In the genomic region with DNA sequence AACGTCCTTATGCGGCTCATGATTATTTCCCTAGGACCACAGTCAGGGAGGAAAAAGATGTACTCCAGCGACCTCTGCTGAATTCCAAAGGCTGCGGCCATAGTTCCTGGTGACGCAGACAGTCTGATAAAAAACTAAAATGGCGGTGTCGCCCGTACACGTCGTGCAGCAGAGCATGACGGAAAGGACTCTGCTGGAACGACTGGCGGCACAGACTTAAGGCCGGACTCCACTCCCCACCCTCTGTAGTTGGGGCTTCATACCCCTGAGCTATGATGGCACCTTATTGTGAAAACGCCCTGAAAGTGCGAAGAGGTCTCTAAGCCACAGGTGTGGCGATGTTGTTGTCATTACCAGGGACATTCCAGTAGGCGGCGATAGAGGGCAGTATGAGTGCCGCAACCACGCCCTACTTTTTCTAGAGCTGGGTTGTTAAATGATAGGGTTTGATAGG, we compare ENCODE assay signal across 8 cellular contexts.
A peak's percentile ranks its signal among the peaks of the same experiment; 100 is the strongest.
DNase-seq lines count a peak whose midpoint lies in the region; ATAC-seq and TF ChIP-seq lines count a peak whose summit lies in the region.

No MANE protein-coding gene starts in this region.

- no peaks in the 10 kb centered on the region for H3K4me1 Mint-ChIP-seq in nephron progenitor cell

- H3K36me3 ChIP-seq in subcutaneous abdominal adipose tissue (ENCODE audit: control insufficient read depth in 5 of 5, insufficient read depth in 5 of 5, low read length in 5 of 5) = no peaks in the 10 kb centered on the region

- ATAC-seq in HG02885 (IDR thresholded peaks at IDR 0.05; ENCODE audit: poor library complexity, unreplicated experiment) = peak; percentile 68

- peak; percentile 60 for DNase-seq in NCI-H82 (lab: John Stamatoyannopoulos, UW)
- no peak for DNase-seq in NCI-H82 treated with DMSO at 0.1 percent for 48 hours (lab: John Stamatoyannopoulos, UW; ENCODE audit: unreplicated experiment)
- peak; percentile 55 for DNase-seq in NOMO-1 treated with dmso at 0.1 percent for 144 hours (lab: John Stamatoyannopoulos, UW; ENCODE audit: unreplicated experiment)
- peak; percentile 68 to 72 for DNase-seq in activated T-cell treated with anti-CD3 and anti-CD28 coated beads, Interleukin-2, amount 50 U/mL, for 48 hours
- peak; percentile 78 for DNase-seq in fibroblast of mammary gland (ENCODE audit: low read depth)
- peak; percentile 49 for DNase-seq in nephron progenitor cell

- H3K27ac ChIP-seq in subcutaneous abdominal adipose tissue (ENCODE audit: low read depth, low read length) = no peak overlapping the region

- peak; percentile 64 for TF ChIP-seq CTCF in fibroblast of mammary gland (conservative IDR thresholded peaks at IDR 0.05; ENCODE audit: control insufficient read depth, insufficient read depth, low read depth, low read length)
- TF ChIP-seq CTCF in nephron progenitor cell (IDR thresholded peaks at IDR 0.05) = peak; percentile 66

- H3K27me3 ChIP-seq in subcutaneous abdominal adipose tissue (ENCODE audit: control insufficient read depth in 5 of 5, insufficient read depth in 4 of 5, low read length in 5 of 5) = no peaks in the 10 kb centered on the region

- no peaks in the 10 kb centered on the region for H3K27me3 Mint-ChIP-seq in nephron progenitor cell (ENCODE audit: low read depth, poor library complexity)

- H3K4me3 ChIP-seq in fibroblast of mammary gland (ENCODE audit: control insufficient read depth, low read depth, low read length) = peak overlapping the region; percentile 68
- peak overlapping the region; percentile 58 to 96 (median 75) for H3K4me3 ChIP-seq in subcutaneous abdominal adipose tissue (ENCODE audit: low read depth in 1 of 5, low read length in 5 of 5)

- H3K27ac Mint-ChIP-seq in nephron progenitor cell = no peak overlapping the region

- H3K9ac ChIP-seq in subcutaneous abdominal adipose tissue (ENCODE audit: low read length in 5 of 5) = peak overlapping the region in 1 of 5 donors; percentile 62

- peak overlapping the region; percentile 93 for H3K4me3 Mint-ChIP-seq in nephron progenitor cell

- peaks cover 0 to 4% (median 0%) of the 10 kb centered on the region in 5 donors for H3K9me3 ChIP-seq in subcutaneous abdominal adipose tissue (ENCODE audit: control insufficient read depth in 5 of 5, low read length in 5 of 5)

- H3K9me3 Mint-ChIP-seq in nephron progenitor cell = peaks cover 25% of the 10 kb centered on the region

- H3K36me3 Mint-ChIP-seq in nephron progenitor cell (ENCODE audit: low read depth) = no peaks in the 10 kb centered on the region

- no peaks in the 10 kb centered on the region for H3K4me1 ChIP-seq in subcutaneous abdominal adipose tissue (ENCODE audit: control insufficient read depth in 5 of 5, insufficient read depth in 5 of 5, low read length in 5 of 5)
